19 cellular contexts compared by ENCODE assay signal in the genomic region with DNA sequence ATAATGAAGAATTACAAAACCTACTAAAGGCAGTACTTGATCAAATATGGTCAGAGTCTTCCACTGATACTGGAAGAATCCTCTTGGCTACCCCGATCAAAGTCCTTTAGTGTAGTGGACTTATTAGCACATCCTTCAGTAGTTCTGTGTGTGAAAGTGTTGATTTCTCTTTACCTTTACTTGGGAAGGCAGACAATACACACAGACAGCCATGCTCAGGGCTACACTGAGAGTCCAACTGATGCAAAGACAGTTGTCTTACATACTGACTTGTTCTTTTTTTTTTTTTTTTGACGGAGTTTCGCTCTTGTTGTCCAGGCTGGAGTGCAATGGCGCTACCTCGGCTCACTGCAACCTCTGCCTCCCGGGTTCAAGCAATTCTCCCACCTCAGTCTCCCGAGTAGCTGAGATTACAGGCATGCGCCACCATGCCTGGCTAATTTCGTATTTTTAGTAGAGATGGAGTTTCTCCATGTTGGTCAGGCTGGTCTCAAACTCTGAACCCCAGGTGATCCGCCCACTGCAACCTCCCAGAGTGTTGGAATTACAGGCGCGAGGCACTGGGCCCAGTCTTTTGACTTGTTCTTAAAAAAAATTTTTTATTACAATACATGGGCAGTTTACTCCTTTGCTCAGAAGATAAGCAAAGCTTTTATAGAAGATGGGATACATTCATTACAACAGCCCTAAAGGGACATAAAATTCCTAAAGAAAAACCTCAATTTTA.
"Had no signal": no experiment of that assay in that cellular context is flagged by ENCODE, and none has a peak within 500 bp of the region (broad histone marks: within the 10 kb centered on the region; RNA-seq: fewer than 3 reads in every experiment).

No MANE protein-coding gene starts in this region.

- H3K27me3 ChIP-seq: brain microvascular endothelial cell, pancreas, right lobe of liver had no signal

- H3K27ac ChIP-seq: brain microvascular endothelial cell, left ventricle myocardium inferior had no signal

- H3K9me3 Mint-ChIP-seq: activated naive CD4-positive, alpha-beta T cell treated with anti-CD3 and anti-CD28 coated beads, Interleukin-2, amount 10 ng/mL, durations not matched to agents 7 days and 5 days; activated naive CD8-positive, alpha-beta T cell treated with anti-CD3 and anti-CD28 coated beads, Interleukin-2, amount 50 U/mL, for 24 hours; central memory CD8-positive, alpha-beta T cell; memory B cell; T-helper 2 cell treated with Interferon-gamma antibody and Interleukin-4, amounts not matched to agents 5 μg/mL and 100 μg/mL, for 36 hours had no signal

- H3K9me3 ChIP-seq: left ventricle myocardium inferior, pancreas, right lobe of liver, thoracic aorta had no signal

- H3K27ac Mint-ChIP-seq: activated CD4-positive, alpha-beta T cell treated with anti-CD3 and anti-CD28 coated beads for 36 hours; activated CD8-positive, alpha-beta memory T cell treated with anti-CD3 and anti-CD28 coated beads, Interleukin-2, amount 10 ng/mL, durations not matched to agents 7 days and 5 days; activated naive CD8-positive, alpha-beta T cell treated with anti-CD3 and anti-CD28 coated beads, Interleukin-2, amount 50 U/mL, for 24 hours; memory B cell; T-helper 2 cell treated with Interferon-gamma antibody and Interleukin-4, amounts not matched to agents 5 μg/mL and 100 μg/mL, for 36 hours had no signal

- H3K4me3 ChIP-seq: coronary artery, left ventricle myocardium inferior, pancreas, right lobe of liver, thoracic aorta had no signal

- DNase-seq: activated CD4-positive, alpha-beta T cell treated with anti-CD3 and anti-CD28 coated beads for 36 hours; activated CD4-positive, alpha-beta T cell treated with anti-CD3 and anti-CD28 coated beads, Interleukin-2, amount 50 U/mL, for 48 hours; activated CD8-positive, alpha-beta memory T cell treated with anti-CD3 and anti-CD28 coated beads, Interleukin-2, amount 10 ng/mL, durations not matched to agents 7 days and 5 days; activated naive CD4-positive, alpha-beta T cell treated with anti-CD3 and anti-CD28 coated beads, Interleukin-2, amount 10 ng/mL, durations not matched to agents 7 days and 5 days; activated naive CD8-positive, alpha-beta T cell treated with anti-CD3 and anti-CD28 coated beads, Interleukin-2, amount 50 U/mL, for 24 hours; brain microvascular endothelial cell; erythroblast; foreskin melanocyte; head of caudate nucleus; left ventricle myocardium inferior; pancreas; small intestine; stimulated activated CD4-positive, alpha-beta T cell treated with anti-CD3 and anti-CD28 coated beads, Interleukin-4, amount 100 ng/mL, for 1 hour had no signal

- H3K36me3 Mint-ChIP-seq: activated CD8-positive, alpha-beta memory T cell treated with anti-CD3 and anti-CD28 coated beads, Interleukin-2, amount 10 ng/mL, durations not matched to agents 7 days and 5 days; memory B cell had no signal

- H3K4me3 Mint-ChIP-seq: activated CD4-positive, alpha-beta T cell treated with anti-CD3 and anti-CD28 coated beads for 36 hours; activated CD8-positive, alpha-beta memory T cell treated with anti-CD3 and anti-CD28 coated beads, Interleukin-2, amount 10 ng/mL, durations not matched to agents 7 days and 5 days; activated naive CD4-positive, alpha-beta T cell treated with anti-CD3 and anti-CD28 coated beads, Interleukin-2, amount 10 ng/mL, durations not matched to agents 7 days and 5 days; activated naive CD8-positive, alpha-beta T cell treated with anti-CD3 and anti-CD28 coated beads, Interleukin-2, amount 50 U/mL, for 24 hours; central memory CD8-positive, alpha-beta T cell; memory B cell; T-helper 2 cell treated with Interferon-gamma antibody and Interleukin-4, amounts not matched to agents 5 μg/mL and 100 μg/mL, for 36 hours had no signal

- H3K36me3 ChIP-seq: brain microvascular endothelial cell, left ventricle myocardium inferior, pancreas, right lobe of liver, thoracic aorta had no signal

- ATAC-seq: activated CD4-positive, alpha-beta T cell treated with anti-CD3 and anti-CD28 coated beads for 36 hours; activated CD8-positive, alpha-beta memory T cell treated with anti-CD3 and anti-CD28 coated beads, Interleukin-2, amount 10 ng/mL, durations not matched to agents 7 days and 5 days; activated naive CD8-positive, alpha-beta T cell treated with anti-CD3 and anti-CD28 coated beads, Interleukin-2, amount 50 U/mL, for 24 hours; pancreas; right lobe of liver had no signal

- H3K27me3 Mint-ChIP-seq: activated CD4-positive, alpha-beta T cell treated with anti-CD3 and anti-CD28 coated beads for 36 hours; activated CD8-positive, alpha-beta memory T cell treated with anti-CD3 and anti-CD28 coated beads, Interleukin-2, amount 10 ng/mL, durations not matched to agents 7 days and 5 days; activated naive CD4-positive, alpha-beta T cell treated with anti-CD3 and anti-CD28 coated beads, Interleukin-2, amount 10 ng/mL, durations not matched to agents 7 days and 5 days; central memory CD8-positive, alpha-beta T cell; memory B cell had no signal
